8 cellular contexts compared by ENCODE assay signal in genomic region chr21:43866233-43866632, GRCh38. TPM values are rescaled to one million over a fixed set of nuclear protein-coding genes. Genes with fewer than 3 reads are reported as not detected.
A peak's percentile ranks its signal among the peaks of the same experiment; 100 is the strongest.
DNase-seq lines count a peak whose midpoint lies in the region; ATAC-seq, FAIRE-seq and TF ChIP-seq lines count a peak whose summit lies in the region.

No MANE protein-coding gene starts in this region.

- WGBS in IMR-90 (ENCODE audit: extremely low coverage in 2 of 2, insufficient read length in 1 of 2), 2 experiments, result 2% methylated on average over 9 of the region's 16 CpGs; no CpG with 5 or more reads in 1 of the 2 experiments

- H3K27me3 ChIP-seq in CD4-positive, alpha-beta memory T cell (ENCODE audit: insufficient read depth, low read length), result no peaks in the 10 kb centered on the region
- H3K27me3 ChIP-seq in IMR-90 (ENCODE audit: control insufficient read depth, insufficient read depth, low read length) (no peaks in the 10 kb centered on the region), endothelial cell of umbilical vein (ENCODE audit: control insufficient read depth in 2 of 2, insufficient read depth in 2 of 2, low read length in 2 of 2) (no peaks in the 10 kb centered on the region), mucosa of rectum (ENCODE audit: control insufficient read depth in 2 of 2, insufficient read depth in 2 of 2, low read length in 2 of 2) (no peaks in the 10 kb centered on the region)

- H3K4me3 ChIP-seq in CD4-positive, alpha-beta memory T cell (ENCODE audit: low read length in 2 of 2), result peak overlapping the region; percentile 62 to 69
- H3K4me3 ChIP-seq in IMR-90 (ENCODE audit: insufficient read depth, low read depth, low read length) (peak overlapping the region; percentile 90), endothelial cell of umbilical vein (replicated peaks in 1 of 3; ENCODE audit: insufficient read depth in 1 of 3, low read depth in 1 of 3, low read length in 3 of 3) (peak overlapping the region; percentile 88 to 94 (median 92)), mucosa of rectum (ENCODE audit: low read length in 2 of 2) (peak overlapping the region; percentile 67 to 75)

- H4K20me1 ChIP-seq in IMR-90 (ENCODE audit: insufficient read depth, low read length) (peaks cover 43% of the 10 kb centered on the region), endothelial cell of umbilical vein (replicated peaks; ENCODE audit: control insufficient read depth, extremely low read depth, insufficient read depth, low read length) (no peaks in the 10 kb centered on the region)

- H3K4me3 Mint-ChIP-seq in CD4-positive, alpha-beta memory T cell, result peak overlapping the region; percentile 84 to 92 (median 88)
- H3K4me3 Mint-ChIP-seq in stimulated activated naive CD8-positive, alpha-beta T cell treated with anti-CD3 and anti-CD28 coated beads, Interleukin-15, amount 100 ng/mL, for 72 hours, result peak overlapping the region; percentile 84

- H3K27ac Mint-ChIP-seq in CD4-positive, alpha-beta memory T cell, result peak overlapping the region; percentile 93 to 99 (median 95)
- H3K27ac Mint-ChIP-seq in stimulated activated naive CD8-positive, alpha-beta T cell treated with anti-CD3 and anti-CD28 coated beads, Interleukin-15, amount 100 ng/mL, for 72 hours, result peak overlapping the region; percentile 85 to 89

- H2BK20ac ChIP-seq in IMR-90 (ENCODE audit: low read depth, low read length), result no peak overlapping the region

- H4K91ac ChIP-seq in IMR-90 (ENCODE audit: insufficient read depth, low read depth, low read length), result no peak overlapping the region

- peak overlapping the region; percentile 74 for H2AK9ac ChIP-seq in IMR-90 (replicated peaks; ENCODE audit: low read depth, low read length, poor library complexity)

- peaks cover 33 to 53% (median 44%) of the 10 kb centered on the region in 4 donors for H3K4me1 Mint-ChIP-seq in CD4-positive, alpha-beta memory T cell
- H3K4me1 Mint-ChIP-seq in stimulated activated naive CD8-positive, alpha-beta T cell treated with anti-CD3 and anti-CD28 coated beads, Interleukin-15, amount 100 ng/mL, for 72 hours, result peaks cover 52% of the 10 kb centered on the region

- peak overlapping the region in 1 of 2 experiments; percentile 73; a peak in 2 of 4 replicates for H4K8ac ChIP-seq in IMR-90 (ENCODE audit: low read depth in 2 of 2, low read length in 2 of 2)

- no peak for TF ChIP-seq CTCF in IMR-90 (conservative IDR thresholded peaks at IDR 0.05; ENCODE audit: low read depth, low read length)
- TF ChIP-seq CTCF in endothelial cell of umbilical vein (IDR thresholded peaks at IDR 0.05; ENCODE audit: extremely low read depth in 1 of 2, insufficient read depth in 1 of 2, low read depth in 1 of 2, low read length in 2 of 2), result no peak

- in situ Hi-C loops in IMR-90 (cut with MboI; ENCODE audit: low sequenced_read_pairs), result no loop called here

- H3K9me3 Mint-ChIP-seq in CD4-positive, alpha-beta memory T cell, result no peaks in the 10 kb centered on the region
- H3K9me3 Mint-ChIP-seq in stimulated activated naive CD8-positive, alpha-beta T cell treated with anti-CD3 and anti-CD28 coated beads, Interleukin-15, amount 100 ng/mL, for 72 hours, result no peaks in the 10 kb centered on the region

- dilution Hi-C loops in IMR-90 (cut with HindIII; ENCODE audit: low sequenced_read_pairs, unreplicated experiment) (no loop called here), endothelial cell of umbilical vein (cut with MboI; ENCODE audit: extremely low pct_ligation_motif_present, low sequenced_read_pairs) (no loop called here)

- no peak overlapping the region for H2BK15ac ChIP-seq in IMR-90 (ENCODE audit: low read depth, low read length)

- peaks cover 40% of the 10 kb centered on the region for H3K4me1 ChIP-seq in CD4-positive, alpha-beta memory T cell (ENCODE audit: insufficient read depth, low read length)
- H3K4me1 ChIP-seq in IMR-90 (ENCODE audit: control insufficient read depth, insufficient read depth, low read length) (peaks cover 12% of the 10 kb centered on the region), endothelial cell of umbilical vein (ENCODE audit: control insufficient read depth, extremely low read depth, insufficient read depth, low read length) (peaks cover 15% of the 10 kb centered on the region), mucosa of rectum (ENCODE audit: control insufficient read depth in 2 of 2, insufficient read depth in 2 of 2, low read length in 2 of 2) (peaks cover 16 to 24% of the 10 kb centered on the region in 2 donors)

- peak; percentile 71 for FAIRE-seq in endothelial cell of umbilical vein (lab: Jason Lieb, UNC)

- TF ChIP-seq POLR2A in IMR-90 (IDR thresholded peaks at IDR 0.05; ENCODE audit: low read depth, low read length) (no peak), endothelial cell of umbilical vein (IDR thresholded peaks at IDR 0.05; ENCODE audit: low read depth, low read length) (no peak)

- H3K14ac ChIP-seq in IMR-90 (replicated peaks; ENCODE audit: low read depth, low read length), result peak overlapping the region; percentile 72; the same call in 1 of the 2 replicates

- peaks cover 23 to 49% of the 10 kb centered on the region in 2 experiments for H3K79me1 ChIP-seq in IMR-90 (ENCODE audit: low read depth in 1 of 2, low read length in 2 of 2)

- H3K9me1 ChIP-seq in IMR-90 (ENCODE audit: insufficient read depth, low read length), result peaks cover 17% of the 10 kb centered on the region; the same call in 1 of the 2 replicates
- no peaks in the 10 kb centered on the region for H3K9me1 ChIP-seq in endothelial cell of umbilical vein (replicated peaks; ENCODE audit: control insufficient read depth, extremely low read depth, insufficient read depth, low read length)

- peak overlapping the region; percentile 9; the same call in 1 of the 2 replicates for H2BK120ac ChIP-seq in IMR-90 (ENCODE audit: low read depth, low read length)

- BruUV-seq in IMR-90 (replicated peaks; lab: Mats Ljungman, UMichigan) (no TSS peak), endothelial cell of umbilical vein (replicated peaks; lab: Mats Ljungman, UMichigan) (no TSS peak)

- H3K36me3 ChIP-seq in CD4-positive, alpha-beta memory T cell (ENCODE audit: insufficient read depth, low read length), result peaks cover 10% of the 10 kb centered on the region
- H3K36me3 ChIP-seq in IMR-90 (ENCODE audit: control insufficient read depth, insufficient read depth, low read length) (peaks cover 10% of the 10 kb centered on the region), endothelial cell of umbilical vein (ENCODE audit: control insufficient read depth in 2 of 2, extremely low read depth in 1 of 2, insufficient read depth in 2 of 2, low read length in 2 of 2) (peaks cover 0 to 2% of the 10 kb centered on the region in 2 experiments), mucosa of rectum (ENCODE audit: control insufficient read depth in 2 of 2, insufficient read depth in 2 of 2, low read length in 2 of 2) (peaks cover 0 to 2% of the 10 kb centered on the region in 2 donors)

- H2BK5ac ChIP-seq in IMR-90 (ENCODE audit: low read depth, low read length, poor library complexity, severe bottlenecking), result peak overlapping the region; percentile 82

- peak overlapping the region; percentile 90 for H3K9ac ChIP-seq in IMR-90 (ENCODE audit: low read depth, low read length)
- H3K9ac ChIP-seq in endothelial cell of umbilical vein (replicated peaks; ENCODE audit: extremely low read depth, insufficient read depth, low read length), result peak overlapping the region; percentile 73
- peak overlapping the region; percentile 57 to 72 for H3K9ac ChIP-seq in mucosa of rectum (ENCODE audit: low read depth in 1 of 2, low read length in 2 of 2)

- intact Hi-C loops in CD4-positive, alpha-beta memory T cell (cut with micrococcal nuclease), result loop anchor here (1.0 to 2.0 kb wide), 3 partner anchors 51 to 77 kb away; partner anchors contain the start of gene RRP1
- intact Hi-C loops in IMR-90 (cut with micrococcal nuclease), result no loop called here
- intact Hi-C loops in endothelial cell of umbilical vein (cut with micrococcal nuclease), result loop anchor here (1.0 to 5.0 kb wide), 3 partner anchors 27 to 73 kb away; no protein-coding TSS in a partner anchor

- H3K36me3 Mint-ChIP-seq in CD4-positive, alpha-beta memory T cell, result peaks cover 4 to 38% of the 10 kb centered on the region in 2 donors

- CTCF ChIA-PET in CD4-positive, alpha-beta memory T cell (lab: Charles Lee; ENCODE audit: partially characterized antibody), result interaction anchor here (1.1 kb wide), 1 partner anchor 55 kb away, joined by 3 read pairs; no protein-coding TSS in a partner anchor
- CTCF ChIA-PET in IMR-90 (lab: Yijun Ruan, JAX), result no interaction called here
- CTCF ChIA-PET in endothelial cell of umbilical vein (lab: Charles Lee), result interaction anchor here (0.8 to 1.5 kb wide), 6 partner anchors 28 to 75 kb away, joined by 3 to 8 read pairs (median 4); no protein-coding TSS in a partner anchor

- H2AFZ ChIP-seq in IMR-90 (replicated peaks; ENCODE audit: low read length, poor library complexity) (peak overlapping the region; percentile 87), endothelial cell of umbilical vein (ENCODE audit: low read depth, low read length) (peak overlapping the region; percentile 59)

- H3K4me2 ChIP-seq in IMR-90 (ENCODE audit: low read depth, low read length) (peak overlapping the region; percentile 91), endothelial cell of umbilical vein (ENCODE audit: insufficient read depth, low read length) (peak overlapping the region; percentile 91)

- H3K23ac ChIP-seq in IMR-90 (ENCODE audit: low read depth, low read length), result peak overlapping the region; percentile 89; the same call in 1 of the 2 replicates

- H2AK5ac ChIP-seq in IMR-90 (ENCODE audit: low read depth, low read length), result peak overlapping the region; percentile 7

- peaks cover 58% of the 10 kb centered on the region for H3K79me2 ChIP-seq in endothelial cell of umbilical vein (ENCODE audit: control insufficient read depth, insufficient read depth, low read length)

- H4K5ac ChIP-seq in IMR-90 (ENCODE audit: low read depth, low read length), result no peak overlapping the region

- peak; percentile 58 for ATAC-seq in IMR-90 (ENCODE audit: low read depth)
- ATAC-seq in stimulated activated naive CD8-positive, alpha-beta T cell treated with anti-CD3 and anti-CD28 coated beads, Interleukin-15, amount 100 ng/mL, for 72 hours, result peak; percentile 48
- no peak for ATAC-seq in HG03097 (IDR thresholded peaks at IDR 0.05; ENCODE audit: low FRiP score, unreplicated experiment)
- ATAC-seq in GM19023 (IDR thresholded peaks at IDR 0.05; ENCODE audit: unreplicated experiment), result no peak

- H3K56ac ChIP-seq in IMR-90 (ENCODE audit: extremely low read depth, insufficient read depth, low read length), result peak overlapping the region; percentile 28; the same call in 1 of the 2 replicates

- POLR2A ChIA-PET in CD4-positive, alpha-beta memory T cell (lab: Charles Lee; ENCODE audit: partially characterized antibody), result interaction anchor here (0.8 to 2.2 kb wide), 4 partner anchors 27 to 104 kb away, joined by 3 to 9 read pairs (median 4); no protein-coding TSS in a partner anchor
- POLR2A ChIA-PET in IMR-90 (lab: Charles Lee; ENCODE audit: unreplicated experiment), result no interaction called here
- POLR2A ChIA-PET in endothelial cell of umbilical vein (lab: Charles Lee), result interaction anchor here (0.6 kb wide), 1 partner anchor 28 kb away, joined by 3 read pairs; no protein-coding TSS in a partner anchor

- peaks cover 0 to under 1% of the 10 kb centered on the region in 2 donors for H3K27me3 Mint-ChIP-seq in CD4-positive, alpha-beta memory T cell
- no peaks in the 10 kb centered on the region for H3K27me3 Mint-ChIP-seq in stimulated activated naive CD8-positive, alpha-beta T cell treated with anti-CD3 and anti-CD28 coated beads, Interleukin-15, amount 100 ng/mL, for 72 hours

- H3K9me3 ChIP-seq in CD4-positive, alpha-beta memory T cell (ENCODE audit: control insufficient read depth in 1 of 2, low read length in 2 of 2), result no peaks in the 10 kb centered on the region
- H3K9me3 ChIP-seq in IMR-90 (ENCODE audit: control insufficient read depth, insufficient read depth, low read length) (no peaks in the 10 kb centered on the region), endothelial cell of umbilical vein (replicated peaks; ENCODE audit: control insufficient read depth, insufficient read depth, low read length) (no peaks in the 10 kb centered on the region), mucosa of rectum (ENCODE audit: control insufficient read depth in 2 of 2, low read length in 2 of 2) (no peaks in the 10 kb centered on the region)

- no peak for TF ChIP-seq RAD21 in IMR-90 (IDR thresholded peaks at IDR 0.05; ENCODE audit: low read length)

- 0 out of 2 replicates have a peak overlapping the region, but pooled peaks have one; percentile 14 for H3K18ac ChIP-seq in IMR-90 (ENCODE audit: low read depth, low read length)

- H3K4ac ChIP-seq in IMR-90 (ENCODE audit: low read depth, low read length), result peak overlapping the region; percentile 87

- peak; percentile 29 to 63 (median 47) for DNase-seq in CD4-positive, alpha-beta memory T cell
- DNase-seq in IMR-90 (peak; percentile 57), endothelial cell of umbilical vein (ENCODE audit: low read depth, low spot score) (no peak)
- peak; percentile 33 for DNase-seq in activated CD4-positive, alpha-beta T cell treated with anti-CD3 and anti-CD28 coated beads, Interleukin-2, amount 50 U/mL, for 1 hour
- DNase-seq in stimulated activated naive CD8-positive, alpha-beta T cell treated with anti-CD3 and anti-CD28 coated beads, Interleukin-15, amount 100 ng/mL, for 72 hours, result peak; percentile 23 to 40

- peak overlapping the region; percentile 72 for H3K27ac ChIP-seq in CD4-positive, alpha-beta memory T cell (ENCODE audit: low read depth, low read length)
- peak overlapping the region; percentile 95; the same call in 1 of the 2 replicates for H3K27ac ChIP-seq in IMR-90 (ENCODE audit: insufficient read depth, low read length)
- peak overlapping the region; percentile 41 for H3K27ac ChIP-seq in endothelial cell of umbilical vein (ENCODE audit: insufficient read depth, low read depth, low read length)
- H3K27ac ChIP-seq in mucosa of rectum (ENCODE audit: low read depth in 2 of 2, low read length in 2 of 2), result peak overlapping the region; percentile 90 to 92

RNA-seq across cellular contexts. Expression of gene AGPAT3, which starts 1.2 kb away (rescaled TPM):
- total RNA-seq in CD4-positive, alpha-beta memory T cell, result 10 to 100 TPM; 72.4 to 76.7 TPM
- polyA plus RNA-seq in CD4-positive, alpha-beta memory T cell, result 10 to 100 TPM; 16.0 to 21.0 TPM
- total RNA-seq in IMR-90 (2012; rRNA removed), result 24.2 and 27.1 TPM in 2 replicates
- 36.2 and 38.7 TPM in 2 replicates for polyA plus RNA-seq in IMR-90 (2012; rRNA removed)
- polyA plus RNA-seq in IMR-90 (2012; cell fraction: cytosol; rRNA removed), result 32.1 and 32.6 TPM in 2 replicates
- 48.7 and 55.4 TPM in 2 replicates for polyA plus RNA-seq in IMR-90 (2012; cell fraction: nucleus; rRNA removed; ENCODE audit: low replicate concordance)
- 71.8 and 76.7 TPM in 2 replicates for total RNA-seq in endothelial cell of umbilical vein
- 36.8 and 39.9 TPM in 2 replicates for polyA plus RNA-seq in endothelial cell of umbilical vein
- polyA plus RNA-seq in endothelial cell of umbilical vein (2011; cell fraction: cytosol; rRNA removed), result 36.0 and 40.6 TPM in 2 replicates
- polyA plus RNA-seq in endothelial cell of umbilical vein (2011; cell fraction: nucleus; rRNA removed), result 49.1 TPM in 2 replicates
- polyA plus RNA-seq in endothelial cell of umbilical vein (2012), result 40.4 and 48.5 TPM in 2 replicates
- polyA minus RNA-seq in endothelial cell of umbilical vein, result 83.5 and 100 TPM in 2 replicates
- 18.7 TPM for polyA minus RNA-seq in endothelial cell of umbilical vein (2011; cell fraction: cytosol; rRNA and poly(A)+ RNA removed)
- polyA minus RNA-seq in endothelial cell of umbilical vein (2011; cell fraction: nucleus; rRNA and poly(A)+ RNA removed), result 36.3 and 37.6 TPM in 2 replicates

Comparison
In these comparisons a context has a peak if more than half of its experiments do, and no peak if none do; other contexts are left out.
1. H3K27ac ChIP-seq: peak in every context shown above with its lines; median percentile 95 in IMR-90; 91 in mucosa of rectum; 72 in CD4-positive, alpha-beta memory T cell; 41 in endothelial cell of umbilical vein.
2. ATAC-seq: peak in IMR-90 (single experiment) and stimulated activated naive CD8-positive, alpha-beta T cell treated with anti-CD3 and anti-CD28 coated beads, Interleukin-15, amount 100 ng/mL, for 72 hours (single experiment); none in HG03097 (single experiment) and GM19023 (single experiment).
3. Peak in every context shown above with its lines, with median percentiles within 50 percentile points of each other: H3K4me3 ChIP-seq and H3K9ac ChIP-seq.